8 cellular contexts compared by ENCODE assay signal in genomic region chr19:29211562-29212416, GRCh38. TPM values are rescaled to one million over a fixed set of nuclear protein-coding genes. Genes with fewer than 3 reads are reported as not detected.
A peak's percentile ranks its signal among the peaks of the same experiment; 100 is the strongest.
DNase-seq lines count a peak whose midpoint lies in the region; ATAC-seq and TF ChIP-seq lines count a peak whose summit lies in the region.

No MANE protein-coding gene starts in this region.

- peak overlapping the region; percentile 99 for H3K4me3 ChIP-seq in SK-N-MC
- H3K4me3 ChIP-seq in esophagus (ENCODE audit: low read depth in 1 of 2, low read length in 2 of 2) = peak overlapping the region; percentile 91 to 95
- peak overlapping the region; percentile 90 for H3K4me3 ChIP-seq in neural cell (ENCODE audit: low read length)

- no peak for TF ChIP-seq EP300 in neural cell (conservative IDR thresholded peaks at IDR 0.05; ENCODE audit: poor library complexity, severe bottlenecking)

- WGBS in esophagus, 2 donors = 26 to 33% methylated on average over 18 of the region's 18 CpGs

- H3F3A ChIP-seq in neural cell (ENCODE audit: insufficient read depth, low read length, poor library complexity, severe bottlenecking) = no peaks in the 10 kb centered on the region

- H4K20me1 ChIP-seq in neural cell (ENCODE audit: insufficient read depth) = no peaks in the 10 kb centered on the region

- peak overlapping the region; percentile 19 for H2AFZ ChIP-seq in neural cell (ENCODE audit: low read depth, low read length)

- CTCF ChIA-PET in activated CD4-positive, alpha-beta T cell treated with anti-CD3 and anti-CD28 coated beads for 36 hours (lab: Charles Lee) = interaction anchor here (1.5 kb wide), 1 partner anchor 52 kb away, joined by 3 read pairs; no protein-coding TSS in a partner anchor

- no peaks in the 10 kb centered on the region; the same call in 1 of the 2 replicates for H3K9me3 ChIP-seq in SK-N-MC (ENCODE audit: low read depth, low read length)
- H3K9me3 ChIP-seq in esophagus (ENCODE audit: control insufficient read depth in 2 of 2, insufficient read depth in 1 of 2, low read depth in 1 of 2, low read length in 1 of 2) = no peaks in the 10 kb centered on the region
- H3K9me3 ChIP-seq in neural cell (ENCODE audit: low read length) = no peaks in the 10 kb centered on the region

- peak; percentile 10 for TF ChIP-seq RAD21 in neural cell (conservative IDR thresholded peaks at IDR 0.05)

- peak overlapping the region; percentile 100 for H3K9ac ChIP-seq in SK-N-MC (ENCODE audit: insufficient read length)
- H3K9ac ChIP-seq in neural cell (ENCODE audit: low read length) = peak overlapping the region; percentile 93

- ATAC-seq in activated CD4-positive, alpha-beta T cell treated with anti-CD3 and anti-CD28 coated beads for 36 hours = no peak

- H3K27ac Mint-ChIP-seq in activated CD4-positive, alpha-beta T cell treated with anti-CD3 and anti-CD28 coated beads for 36 hours = peak overlapping the region; percentile 95

- peak; percentile 43 for DNase-seq in activated CD4-positive, alpha-beta T cell treated with anti-CD3 and anti-CD28 coated beads for 36 hours
- no peak for DNase-seq in activated CD4-positive, alpha-beta T cell treated with anti-CD3 and anti-CD28 coated beads for 4 hours
- DNase-seq in SK-N-MC (ENCODE audit: low read depth, low spot score) (no peak), GF-D8 (lab: John Stamatoyannopoulos, UW) (no peak), NCI-H2196 (lab: John Stamatoyannopoulos, UW; ENCODE audit: unreplicated experiment) (no peak), NCI-H748 (lab: John Stamatoyannopoulos, UW; ENCODE audit: unreplicated experiment) (no peak)

- H3K36me3 Mint-ChIP-seq in activated CD4-positive, alpha-beta T cell treated with anti-CD3 and anti-CD28 coated beads for 36 hours (ENCODE audit: low read depth) = peaks cover 45% of the 10 kb centered on the region

- peaks cover 49% of the 10 kb centered on the region for H3K4me1 Mint-ChIP-seq in activated CD4-positive, alpha-beta T cell treated with anti-CD3 and anti-CD28 coated beads for 36 hours

- H3K9me2 ChIP-seq in neural cell (ENCODE audit: insufficient read depth, low read length) = no peaks in the 10 kb centered on the region

- POLR2A ChIA-PET in activated CD4-positive, alpha-beta T cell treated with anti-CD3 and anti-CD28 coated beads for 36 hours (lab: Charles Lee) = interaction anchor here (0.6 kb wide), 1 partner anchor 69 kb away, joined by 6 read pairs; no protein-coding TSS in a partner anchor

- intact Hi-C loops in activated CD4-positive, alpha-beta T cell treated with anti-CD3 and anti-CD28 coated beads for 36 hours (cut with DNase I, micrococcal nuclease) = loop anchor here (2.0 to 10.0 kb wide), 9 partner anchors 316 to 1419 kb away; partner anchors contain the start of genes C19orf12 (in 1 of the 2), PLEKHF1 (in 1 of the 2), POP4 (in 1 of the 2) and URI1 (in 1 of the 2)

- H3K27ac ChIP-seq in SK-N-MC (peak overlapping the region; percentile 78), esophagus (ENCODE audit: low read depth in 2 of 2, low read length in 1 of 2) (peak overlapping the region; percentile 8 to 95), neural cell (ENCODE audit: low read length) (peak overlapping the region; percentile 81)

- TF ChIP-seq CTCF in neural cell (IDR thresholded peaks at IDR 0.05; ENCODE audit: poor library complexity, severe bottlenecking) = no peak

- H3K4me3 Mint-ChIP-seq in activated CD4-positive, alpha-beta T cell treated with anti-CD3 and anti-CD28 coated beads for 36 hours = peak overlapping the region; percentile 95

- H3K79me2 ChIP-seq in neural cell (replicated peaks; ENCODE audit: insufficient read depth, low read length) = peaks cover 41% of the 10 kb centered on the region

- peaks cover 5% of the 10 kb centered on the region for H3K9me3 Mint-ChIP-seq in activated CD4-positive, alpha-beta T cell treated with anti-CD3 and anti-CD28 coated beads for 36 hours (ENCODE audit: low read depth)

- H3K4me2 ChIP-seq in neural cell (ENCODE audit: low read length) = peak overlapping the region; percentile 94

- peaks cover 24% of the 10 kb centered on the region for H3K36me3 ChIP-seq in SK-N-MC (ENCODE audit: insufficient read depth, low read length)
- no peaks in the 10 kb centered on the region for H3K36me3 ChIP-seq in esophagus (ENCODE audit: control insufficient read depth in 2 of 2, insufficient read depth in 2 of 2, low read length in 1 of 2)
- H3K36me3 ChIP-seq in neural cell (ENCODE audit: insufficient read depth, low read length) = no peaks in the 10 kb centered on the region

- H3K4me1 ChIP-seq in esophagus (ENCODE audit: control insufficient read depth in 2 of 2, insufficient read depth in 2 of 2, low read length in 1 of 2) = peaks cover 0 to 4% of the 10 kb centered on the region in 2 donors

- H3K27me3 ChIP-seq in esophagus (ENCODE audit: control insufficient read depth in 1 of 2, insufficient read depth in 2 of 2, low read length in 2 of 2) (no peaks in the 10 kb centered on the region), neural cell (ENCODE audit: insufficient read depth, low read depth, low read length) (no peaks in the 10 kb centered on the region)

- H3K27me3 Mint-ChIP-seq in activated CD4-positive, alpha-beta T cell treated with anti-CD3 and anti-CD28 coated beads for 36 hours = no peaks in the 10 kb centered on the region

TF ChIP-seq in neural cell, 6 proteins besides CTCF, POLR2A, EP300 and RAD21:
- TF ChIP-seq SMC3 (conservative IDR thresholded peaks at IDR 0.05; ENCODE audit: poor library complexity) = peak; percentile 18
- no peak for TF ChIP-seq MXI1 (conservative IDR thresholded peaks at IDR 0.05; ENCODE audit: poor library complexity, severe bottlenecking)

RNA-seq across cellular contexts. Expression of gene UQCRFS1, which starts 1.2 kb away (rescaled TPM):
- total RNA-seq in activated CD4-positive, alpha-beta T cell treated with anti-CD3 and anti-CD28 coated beads for 36 hours = 10 to 100 TPM; 39.1 to 45.3 TPM
- polyA plus RNA-seq in esophagus = 10 to 100 TPM in 1 of 2 donors, 1 to 10 TPM in 1; 9.6 to 41.9 TPM
- 48.4 and 55.2 TPM in 2 replicates for polyA plus RNA-seq in neural cell
- polyA minus RNA-seq in neural cell = 28.1 and 28.7 TPM in 2 replicates
